Comparison of ENCODE assay signal across 8 cellular contexts in the genomic region with DNA sequence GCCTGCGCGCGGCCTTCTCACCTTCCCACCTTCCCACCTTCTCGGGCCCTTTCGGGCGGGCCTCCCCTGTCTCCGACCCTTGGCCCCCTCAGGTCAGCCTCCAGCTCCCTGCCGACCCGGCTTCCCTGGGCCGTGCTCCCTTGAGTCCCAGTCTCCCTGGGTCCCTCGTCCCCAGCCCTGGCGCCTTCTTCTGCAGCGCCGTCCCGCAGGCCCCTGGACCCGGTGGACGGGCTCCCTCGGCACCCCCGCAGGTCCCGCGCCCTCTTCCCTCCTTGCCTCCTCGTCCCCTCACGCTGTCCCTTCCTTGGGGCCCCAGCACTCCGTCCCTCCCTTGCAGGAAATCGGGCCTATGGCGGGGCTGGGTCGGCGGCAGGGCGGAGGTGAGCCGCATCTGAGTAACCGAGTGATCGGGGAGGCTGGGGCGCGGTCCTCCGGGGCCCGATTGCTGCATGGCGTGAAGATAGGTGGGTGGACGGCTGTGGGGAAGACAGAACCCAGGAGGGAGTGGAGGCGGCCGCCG. TPM values are rescaled to one million over a fixed set of nuclear protein-coding genes. Genes with fewer than 3 reads are reported as not detected.
DNase-seq lines count a peak whose midpoint lies in the region; ATAC-seq, FAIRE-seq and TF ChIP-seq lines count a peak whose summit lies in the region.

No MANE protein-coding gene starts in this region.

- H3K4me2 ChIP-seq in A549 (peak overlapping the region; percentile 97), IMR-90 (ENCODE audit: low read depth, low read length) (peak overlapping the region; percentile 98), trophoblast cell (ENCODE audit: low read length) (peak overlapping the region; percentile 94)

- H3K36me3 ChIP-seq in IMR-90 (ENCODE audit: control insufficient read depth, insufficient read depth, low read length) = peaks cover 20% of the 10 kb centered on the region
- H3K36me3 ChIP-seq in trophoblast cell (ENCODE audit: control insufficient read depth in 1 of 2, insufficient read depth in 2 of 2, low read length in 2 of 2) = peaks cover 14 to 26% of the 10 kb centered on the region in 2 experiments

- H3K27me3 ChIP-seq in IMR-90 (ENCODE audit: control insufficient read depth, insufficient read depth, low read length) (no peaks in the 10 kb centered on the region), foreskin keratinocyte (no peaks in the 10 kb centered on the region), trophoblast cell (ENCODE audit: insufficient read depth, low read length) (no peaks in the 10 kb centered on the region)

- H2AK5ac ChIP-seq in IMR-90 (ENCODE audit: low read depth, low read length) = peak overlapping the region; percentile 96
- H2AK5ac ChIP-seq in trophoblast cell (ENCODE audit: low read length) = peak overlapping the region; percentile 71

- TF ChIP-seq RAD21 in A549 (conservative IDR thresholded peaks at IDR 0.05 in 1 of 2, IDR thresholded peaks at IDR 0.05 in 1 of 2) (no peak), IMR-90 (IDR thresholded peaks at IDR 0.05; ENCODE audit: low read length) (no peak)

- TF ChIP-seq CTCF in A549 (IDR thresholded peaks at IDR 0.05) = no peak
- TF ChIP-seq CTCF in IMR-90 (conservative IDR thresholded peaks at IDR 0.05; ENCODE audit: low read depth, low read length) = no peak
- TF ChIP-seq CTCF in foreskin keratinocyte (conservative IDR thresholded peaks at IDR 0.05) = no peak

- WGBS in A549 (ENCODE audit: missing lambda C conversion rate) = 1% methylated on average over 33 of the region's 41 CpGs
- 0% methylated on average over 7 of the region's 41 CpGs; no CpG with 5 or more reads in 1 of the 2 experiments for WGBS in IMR-90 (ENCODE audit: extremely low coverage in 2 of 2, insufficient read length in 1 of 2), 2 experiments
- no CpG with 5 or more reads among the region's 41 CpGs for WGBS in trophoblast cell (ENCODE audit: extremely low coverage, insufficient coverage, insufficient read length)

- H2AFZ ChIP-seq in IMR-90 (replicated peaks; ENCODE audit: low read length, poor library complexity) (peak overlapping the region; percentile 88), trophoblast cell (ENCODE audit: insufficient read depth, low read length, poor library complexity) (peak overlapping the region; percentile 82)

- H4K8ac ChIP-seq in IMR-90 (ENCODE audit: low read depth in 2 of 2, low read length in 2 of 2) (peak overlapping the region; percentile 73 to 90; a peak in 3 of 4 replicates), trophoblast cell (ENCODE audit: low read depth, low read length) (peak overlapping the region; percentile 78)

- CTCF ChIA-PET in A549 (lab: Yijun Ruan, JAX) = interaction anchor here (1.4 to 1.8 kb wide), 4 partner anchors 13 to 92 kb away, joined by 3 to 7 read pairs (median 4); a partner anchor contains a TSS
- CTCF ChIA-PET in IMR-90 (lab: Yijun Ruan, JAX) = no interaction called here

- in situ Hi-C loops in IMR-90 (cut with MboI; ENCODE audit: low sequenced_read_pairs) = loop anchor here (10.0 kb wide), 1 partner anchor 275 kb away; a partner anchor contains a TSS

- no peak for TF ChIP-seq EP300 in A549 (IDR thresholded peaks at IDR 0.05)

- H4K5ac ChIP-seq in IMR-90 (ENCODE audit: low read depth, low read length) = peak overlapping the region; percentile 10

- peak overlapping the region; percentile 96 for H3K23ac ChIP-seq in IMR-90 (ENCODE audit: low read depth, low read length)
- no peak overlapping the region for H3K23ac ChIP-seq in trophoblast cell (ENCODE audit: low read length)

- H4K91ac ChIP-seq in IMR-90 (ENCODE audit: insufficient read depth, low read depth, low read length) (peak overlapping the region; percentile 55; the same call in 1 of the 2 replicates), trophoblast cell (ENCODE audit: low read depth, low read length) (peak overlapping the region; percentile 67)

- H3K9me3 ChIP-seq in A549 (no peaks in the 10 kb centered on the region), IMR-90 (ENCODE audit: control insufficient read depth, insufficient read depth, low read length) (no peaks in the 10 kb centered on the region), trophoblast cell (ENCODE audit: insufficient read depth, low read depth, low read length) (peaks cover 3% of the 10 kb centered on the region)

- ATAC-seq in A549 (peak; percentile 33 to 46), GM19463 (IDR thresholded peaks at IDR 0.05; ENCODE audit: unreplicated experiment) (peak; percentile 3), IMR-90 (ENCODE audit: low read depth) (peak; percentile 22), foreskin keratinocyte (peak; percentile 35), HG02610 (IDR thresholded peaks at IDR 0.05; ENCODE audit: unreplicated experiment) (no peak)

- H3K4me3 ChIP-seq in A549 (peak overlapping the region; percentile 100), IMR-90 (ENCODE audit: insufficient read depth, low read depth, low read length) (peak overlapping the region; percentile 69), trophoblast cell (ENCODE audit: low read depth, low read length) (peak overlapping the region; percentile 97)

- peak overlapping the region; percentile 17 for H3K18ac ChIP-seq in IMR-90 (ENCODE audit: low read depth, low read length)
- peak overlapping the region; percentile 28 for H3K18ac ChIP-seq in trophoblast cell (ENCODE audit: low read length)

- TF ChIP-seq POLR2A in A549 (IDR thresholded peaks at IDR 0.05; ENCODE audit: low read length) = no peak
- TF ChIP-seq POLR2A in IMR-90 (IDR thresholded peaks at IDR 0.05; ENCODE audit: low read depth, low read length) = no peak

- peak overlapping the region; percentile 98 to 100 for H3K27ac ChIP-seq in A549
- H3K27ac ChIP-seq in IMR-90 (ENCODE audit: insufficient read depth, low read length) = peak overlapping the region; percentile 94
- H3K27ac ChIP-seq in foreskin keratinocyte = peak overlapping the region; percentile 98
- peak overlapping the region; percentile 73 for H3K27ac ChIP-seq in trophoblast cell (ENCODE audit: low read depth, low read length)

- POLR2A ChIA-PET in A549 (lab: Yijun Ruan, JAX) (interaction anchor here (1.0 to 1.3 kb wide), 2 partner anchors 9 to 13 kb away, joined by 3 read pairs; a partner anchor contains a TSS), IMR-90 (lab: Charles Lee; ENCODE audit: unreplicated experiment) (no interaction called here)

- H3K9ac ChIP-seq in IMR-90 (ENCODE audit: low read depth, low read length) (peak overlapping the region; percentile 98), trophoblast cell (ENCODE audit: low read length) (peak overlapping the region; percentile 95)

- DNase-seq in A549 (ENCODE audit: low read depth in 1 of 2, low spot score in 1 of 2) = no peak
- no peak for DNase-seq in IMR-90
- DNase-seq in activated T-helper 9 cell treated with anti-CD3 and anti-CD28 coated beads, Interleukin-2, amount 50 U/mL, for 16 hours (ENCODE audit: low read depth) = peak; percentile 37
- DNase-seq in foreskin keratinocyte = no peak
- peak in 1 of 2 donors; percentile 22 for DNase-seq in trophoblast cell
- DNase-seq in NCI-H526 treated with DMSO at 0.1 percent for 48 hours (lab: John Stamatoyannopoulos, UW) = no peak

- H3K14ac ChIP-seq in IMR-90 (replicated peaks; ENCODE audit: low read depth, low read length) (peak overlapping the region; percentile 90), trophoblast cell (ENCODE audit: low read length) (peak overlapping the region; percentile 94)

- no peak overlapping the region for H2BK20ac ChIP-seq in IMR-90 (ENCODE audit: low read depth, low read length)

- H3K4me1 ChIP-seq in A549 = peaks cover 37% of the 10 kb centered on the region; the same call in 2 of the 3 replicates
- H3K4me1 ChIP-seq in IMR-90 (ENCODE audit: control insufficient read depth, insufficient read depth, low read length) = peaks cover 22% of the 10 kb centered on the region
- peaks cover 17% of the 10 kb centered on the region for H3K4me1 ChIP-seq in foreskin keratinocyte
- H3K4me1 ChIP-seq in trophoblast cell (ENCODE audit: control insufficient read depth in 1 of 2, insufficient read depth in 2 of 2, low read length in 2 of 2) = peaks cover 10 to 13% of the 10 kb centered on the region in 2 experiments

- peaks cover 26% of the 10 kb centered on the region for H3K79me2 ChIP-seq in trophoblast cell (ENCODE audit: control insufficient read depth, insufficient read depth, low read length, poor library complexity)

- H4K20me1 ChIP-seq in IMR-90 (ENCODE audit: insufficient read depth, low read length) = peaks cover 41% of the 10 kb centered on the region

- peak overlapping the region; percentile 72 for H4K12ac ChIP-seq in trophoblast cell (ENCODE audit: low read depth, low read length)

- intact Hi-C loops in IMR-90 (cut with micrococcal nuclease) = loop anchor here (5.0 kb wide), 1 partner anchor 503 kb away; no protein-coding TSS in a partner anchor

- H3K79me1 ChIP-seq in IMR-90 (ENCODE audit: low read depth in 1 of 2, low read length in 2 of 2) = peaks cover 10 to 64% of the 10 kb centered on the region in 2 experiments; a peak in 3 of 4 replicates
- peaks cover 18% of the 10 kb centered on the region for H3K79me1 ChIP-seq in trophoblast cell (ENCODE audit: low read length)

- peak overlapping the region; percentile 97 for H2AK9ac ChIP-seq in IMR-90 (replicated peaks; ENCODE audit: low read depth, low read length, poor library complexity)

- BruUV-seq in IMR-90 (replicated peaks; lab: Mats Ljungman, UMichigan) = no TSS peak

- H2BK15ac ChIP-seq in IMR-90 (ENCODE audit: low read depth, low read length) = 0 out of 3 replicates have a peak overlapping the region, but pooled peaks have one; percentile 61

- peak overlapping the region; percentile 94 for H3K56ac ChIP-seq in IMR-90 (ENCODE audit: extremely low read depth, insufficient read depth, low read length)

- H3K9me1 ChIP-seq in IMR-90 (ENCODE audit: insufficient read depth, low read length) = peaks cover 16% of the 10 kb centered on the region; the same call in 1 of the 2 replicates

- H3K4ac ChIP-seq in IMR-90 (ENCODE audit: low read depth, low read length) = peak overlapping the region; percentile 86
- H3K4ac ChIP-seq in trophoblast cell (ENCODE audit: low read depth, low read length) = peak overlapping the region; percentile 99

- no peak for FAIRE-seq in A549 (lab: Jason Lieb, UNC)

- dilution Hi-C loops in IMR-90 (cut with HindIII; ENCODE audit: low sequenced_read_pairs, unreplicated experiment) = no loop called here

- H2BK12ac ChIP-seq in trophoblast cell (ENCODE audit: low read length) = no peak overlapping the region

- H2BK5ac ChIP-seq in IMR-90 (ENCODE audit: low read depth, low read length, poor library complexity, severe bottlenecking) (peak overlapping the region; percentile 86), trophoblast cell (ENCODE audit: low read depth, low read length, poor library complexity) (peak overlapping the region; percentile 42)

- H2BK120ac ChIP-seq in IMR-90 (ENCODE audit: low read depth, low read length) (no peak overlapping the region; the same call in 1 of the 2 replicates), trophoblast cell (ENCODE audit: insufficient read depth, low read length, poor library complexity) (peak overlapping the region; percentile 52)

RNA-seq across cellular contexts. Expression of a gene that starts 7.6 kb away (rescaled TPM):
- polyA plus RNA-seq in A549 (2011; rRNA removed) (44.9 and 62.8 TPM in 2 replicates), A549 (2017; fragmentation: RNase III; extraction: RNeasy Plus Mini Kit Qiagen cat#74134 plus additional on column Dnase treatment) (59.4 to 65.6 TPM (median 59.9 TPM) in 3 replicates), IMR-90 (2012; rRNA removed) (53.8 and 57.4 TPM in 2 replicates), foreskin keratinocyte (128 and 129 TPM in 2 replicates)
- polyA plus RNA-seq in A549 (2012; cell fraction: cytosol; rRNA removed) = 56.5 and 64.9 TPM in 2 replicates
- polyA plus RNA-seq in A549 (2012; cell fraction: nucleus; rRNA removed) = 35.2 and 46.8 TPM in 2 replicates
- polyA minus RNA-seq in A549 (2011; rRNA and poly(A)+ RNA removed) = 13.2 and 17.5 TPM in 2 replicates
- total RNA-seq in IMR-90 (2012; rRNA removed) (11.1 and 19.7 TPM in 2 replicates), foreskin keratinocyte (67.0 and 74.9 TPM in 2 replicates)
- 40.2 and 49.0 TPM in 2 replicates for polyA plus RNA-seq in IMR-90 (2012; cell fraction: cytosol; rRNA removed)
- polyA plus RNA-seq in IMR-90 (2012; cell fraction: nucleus; rRNA removed; ENCODE audit: low replicate concordance) = 25.4 and 61.2 TPM in 2 replicates
- polyA plus RNA-seq in trophoblast cell (2013) = 60.3 and 60.7 TPM in 2 replicates

RNA-seq across cellular contexts. Expression of a gene that starts 7.8 kb away (rescaled TPM):
- polyA plus RNA-seq in A549 (2011; rRNA removed) (3,076 and 3,452 TPM in 2 replicates), A549 (2017; fragmentation: RNase III; extraction: RNeasy Plus Mini Kit Qiagen cat#74134 plus additional on column Dnase treatment) (2,179 to 2,449 TPM (median 2,307 TPM) in 3 replicates), IMR-90 (2012; rRNA removed) (1,650 and 1,735 TPM in 2 replicates), foreskin keratinocyte (4,502 and 4,687 TPM in 2 replicates)
- polyA plus RNA-seq in A549 (2012; cell fraction: cytosol; rRNA removed) = 3,719 and 4,748 TPM in 2 replicates
- polyA plus RNA-seq in A549 (2012; cell fraction: nucleus; rRNA removed) = 1,546 and 2,457 TPM in 2 replicates
- polyA minus RNA-seq in A549 (2011; rRNA and poly(A)+ RNA removed) = 258 and 279 TPM in 2 replicates
- total RNA-seq in IMR-90 (2012; rRNA removed) (881 and 1,151 TPM in 2 replicates), foreskin keratinocyte (2,922 and 2,928 TPM in 2 replicates)
- polyA plus RNA-seq in IMR-90 (2012; cell fraction: cytosol; rRNA removed) = 3,661 and 4,271 TPM in 2 replicates
- polyA plus RNA-seq in IMR-90 (2012; cell fraction: nucleus; rRNA removed; ENCODE audit: low replicate concordance) = 742 and 1,804 TPM in 2 replicates
- polyA plus RNA-seq in trophoblast cell (2013) = 3,251 and 3,406 TPM in 2 replicates

RNA-seq across cellular contexts. Expression of a gene that starts 16.3 kb away (rescaled TPM):
- polyA plus RNA-seq in A549 (2011; rRNA removed) (not detected in 2 replicates), A549 (2017; fragmentation: RNase III; extraction: RNeasy Plus Mini Kit Qiagen cat#74134 plus additional on column Dnase treatment) (0.12 TPM in 1 of 3 replicates, not detected in the others), IMR-90 (2012; rRNA removed) (not detected in 2 replicates), foreskin keratinocyte (not detected in 2 replicates)
- polyA plus RNA-seq in A549 (2012; cell fraction: cytosol; rRNA removed) = 0.04 and 0.05 TPM in 2 replicates
- polyA plus RNA-seq in A549 (2012; cell fraction: nucleus; rRNA removed) = 0.07 TPM in 1 of 2 replicates, not detected in the other
- not detected in 2 replicates for polyA minus RNA-seq in A549 (2011; rRNA and poly(A)+ RNA removed)
- total RNA-seq in IMR-90 (2012; rRNA removed) (not detected in 2 replicates), foreskin keratinocyte (not detected in 2 replicates)
- not detected in 2 replicates for polyA plus RNA-seq in IMR-90 (2012; cell fraction: cytosol; rRNA removed)
- not detected in 2 replicates for polyA plus RNA-seq in IMR-90 (2012; cell fraction: nucleus; rRNA removed; ENCODE audit: low replicate concordance)
- 0.05 and 0.06 TPM in 2 replicates for polyA plus RNA-seq in trophoblast cell (2013)
